In genomic region chr10:55330485-55330884, GRCh38 we compare ENCODE assay signal across 30 cellular contexts.
"Had no signal": no experiment of that assay in that cellular context is flagged by ENCODE, and none has a peak within 500 bp of the region (broad histone marks: within the 10 kb centered on the region; RNA-seq: fewer than 3 reads in every experiment).

No MANE protein-coding gene starts in this region.

- ATAC-seq: activated CD8-positive, alpha-beta memory T cell treated with anti-CD3 and anti-CD28 coated beads, Interleukin-2, amount 10 ng/mL, durations not matched to agents 7 days and 5 days; Panc1 had no signal

- H3K27ac Mint-ChIP-seq: activated CD4-positive, alpha-beta memory T cell treated with anti-CD3 and anti-CD28 coated beads, Interleukin-2, amount 10 ng/mL, durations not matched to agents 7 days and 5 days; activated CD8-positive, alpha-beta memory T cell treated with anti-CD3 and anti-CD28 coated beads, Interleukin-2, amount 10 ng/mL, durations not matched to agents 7 days and 5 days; activated naive CD8-positive, alpha-beta T cell treated with anti-CD3 and anti-CD28 coated beads for 36 hours had no signal

- H3K4me3 Mint-ChIP-seq: activated CD4-positive, alpha-beta memory T cell treated with anti-CD3 and anti-CD28 coated beads, Interleukin-2, amount 10 ng/mL, durations not matched to agents 7 days and 5 days; activated CD8-positive, alpha-beta memory T cell treated with anti-CD3 and anti-CD28 coated beads, Interleukin-2, amount 10 ng/mL, durations not matched to agents 7 days and 5 days; activated naive CD8-positive, alpha-beta T cell treated with anti-CD3 and anti-CD28 coated beads for 36 hours had no signal

- H3K36me3 Mint-ChIP-seq: activated CD8-positive, alpha-beta memory T cell treated with anti-CD3 and anti-CD28 coated beads, Interleukin-2, amount 10 ng/mL, durations not matched to agents 7 days and 5 days; activated naive CD8-positive, alpha-beta T cell treated with anti-CD3 and anti-CD28 coated beads for 36 hours had no signal

- DNase-seq: activated CD4-positive, alpha-beta memory T cell treated with anti-CD3 and anti-CD28 coated beads, Interleukin-2, amount 10 ng/mL, durations not matched to agents 7 days and 5 days; activated CD4-positive, alpha-beta T cell treated with anti-CD3 and anti-CD28 coated beads for 1 hour; activated CD4-positive, alpha-beta T cell treated with anti-CD3 and anti-CD28 coated beads for 48 hours; activated CD4-positive, CD25-positive, alpha-beta regulatory T cell; activated CD8-positive, alpha-beta memory T cell treated with anti-CD3 and anti-CD28 coated beads for 24 hours; activated CD8-positive, alpha-beta memory T cell treated with anti-CD3 and anti-CD28 coated beads, Interleukin-2, amount 10 ng/mL, durations not matched to agents 7 days and 5 days; activated CD8-positive, alpha-beta memory T cell treated with anti-CD3 and anti-CD28 coated beads, Interleukin-2, amount 50 U/mL, for 48 hours; activated effector memory CD4-positive, alpha-beta T cell treated with Interleukin-2 at 50 U/mL for 16 hours; activated naive CD4-positive, alpha-beta T cell; activated naive CD4-positive, alpha-beta T cell treated with anti-CD3 and anti-CD28 coated beads, Interleukin-2, amount 50 U/mL, for 16 hours; activated naive CD8-positive, alpha-beta T cell treated with anti-CD3 and anti-CD28 coated beads for 36 hours; activated T-cell treated with anti-CD3 and anti-CD28 coated beads, Interleukin-2, amount 50 U/mL, for 48 hours; amniotic stem cell; aorta; brain microvascular endothelial cell; central memory CD4-positive, alpha-beta T cell; NCI-H1092 treated with DMSO at 0.1 percent for 48 hours; NCI-H187; NCI-H2081 treated with DMSO at 0.1 percent for 48 hours; NCI-H226; NCI-H446 treated with DMSO at 0.1 percent for 48 hours; NCI-H524; SHP77 treated with DMSO at 0.1 percent for 48 hours; SW 1271; T-helper 1 cell; T-helper 2 cell; T-helper 9 cell; WERI-Rb-1 had no signal

- H3K4me3 ChIP-seq: SJSA1 had no signal

- H3K27me3 Mint-ChIP-seq: activated CD4-positive, alpha-beta memory T cell treated with anti-CD3 and anti-CD28 coated beads, Interleukin-2, amount 10 ng/mL, durations not matched to agents 7 days and 5 days; activated CD8-positive, alpha-beta memory T cell treated with anti-CD3 and anti-CD28 coated beads, Interleukin-2, amount 10 ng/mL, durations not matched to agents 7 days and 5 days; activated naive CD8-positive, alpha-beta T cell treated with anti-CD3 and anti-CD28 coated beads for 36 hours had no signal

- H3K4me1 Mint-ChIP-seq: activated CD4-positive, alpha-beta memory T cell treated with anti-CD3 and anti-CD28 coated beads, Interleukin-2, amount 10 ng/mL, durations not matched to agents 7 days and 5 days; activated CD8-positive, alpha-beta memory T cell treated with anti-CD3 and anti-CD28 coated beads, Interleukin-2, amount 10 ng/mL, durations not matched to agents 7 days and 5 days; activated naive CD8-positive, alpha-beta T cell treated with anti-CD3 and anti-CD28 coated beads for 36 hours had no signal
